ENCODE assay signal across 20 cellular contexts in the genomic region with DNA sequence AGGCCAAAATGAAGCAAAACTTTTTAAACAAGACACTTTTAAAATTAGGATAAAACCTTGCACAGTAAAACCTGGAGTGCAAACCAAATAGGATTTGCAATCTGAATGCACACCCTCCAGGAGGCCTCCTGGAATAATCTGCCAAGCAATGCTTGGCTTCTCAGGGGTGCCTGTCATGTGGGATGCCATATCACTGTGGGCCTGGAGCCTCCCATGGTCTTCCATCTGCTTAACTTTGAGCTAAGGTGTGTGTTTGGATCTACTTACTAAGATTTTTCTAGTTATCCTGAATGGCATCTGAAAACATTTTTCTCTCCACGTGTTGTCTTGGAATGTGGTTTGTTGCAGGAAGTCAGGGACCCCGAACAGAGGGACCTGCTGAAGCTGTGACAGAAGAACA. TPM values are rescaled to one million over a fixed set of nuclear protein-coding genes. Genes with fewer than 3 reads are reported as not detected.
A peak's percentile ranks its signal among the peaks of the same experiment; 100 is the strongest.
DNase-seq lines count a peak whose midpoint lies in the region; ATAC-seq and TF ChIP-seq lines count a peak whose summit lies in the region.
"Had no signal": no experiment of that assay in that cellular context is flagged by ENCODE, and none has a peak within 500 bp of the region (broad histone marks: within the 10 kb centered on the region; RNA-seq: fewer than 3 reads in every experiment).

No MANE protein-coding gene starts in this region.

- H3K4me3 ChIP-seq in thoracic aorta: no peak overlapping the region
- H3K4me3 ChIP-seq: BLaER1 had no signal

- in situ Hi-C loops in G401 (cut with HindIII; ENCODE audit: low sequenced_read_pairs): no loop called here

- no peaks in the 10 kb centered on the region for H3K9me3 ChIP-seq in thoracic aorta
- H3K9me3 ChIP-seq: BE2C had no signal

- H3K36me3 ChIP-seq in thoracic aorta: no peaks in the 10 kb centered on the region
- H3K36me3 ChIP-seq: BE2C, BLaER1 had no signal

- H3K4me1 ChIP-seq in thoracic aorta (ENCODE audit: control insufficient read depth in 1 of 2, low read depth in 2 of 2): peaks cover 8 to 71% of the 10 kb centered on the region in 2 donors
- H3K4me1 ChIP-seq: BE2C, BLaER1 had no signal

- peak overlapping the region; percentile 67 to 68 for H3K27ac ChIP-seq in thoracic aorta
- H3K27ac ChIP-seq: BLaER1 had no signal

- no peak for TF ChIP-seq CTCF in thoracic aorta (IDR thresholded peaks at IDR 0.05)

- ATAC-seq in thoracic aorta (ENCODE audit: insufficient number of reproducible peaks, low FRiP score, low read depth) (no peak), GM18858 (IDR thresholded peaks at IDR 0.05; ENCODE audit: unreplicated experiment) (no peak)

- DNase-seq in G401 (ENCODE audit: low spot score): peak; percentile 75
- DNase-seq in cerebellar cortex (ENCODE audit: low spot score): peak; percentile 66
- DNase-seq in thoracic aorta (ENCODE audit: low spot score): no peak
- DNase-seq in pons (ENCODE audit: low spot score): no peak
- DNase-seq in T1000 (lab: John Stamatoyannopoulos, UW): no peak
- DNase-seq: 8988T; BE2C; CD4-positive, alpha-beta memory T cell; CD4-positive, CD25-positive, alpha-beta regulatory T cell; CD8-positive, alpha-beta memory T cell; COR-L47; DMS 273 treated with DMSO at 0.1 percent for 48 hours; DMS153; DMS79; DND-41; EL; GF-D8 had no signal

- H3K27me3 ChIP-seq in thoracic aorta (replicated peaks; ENCODE audit: insufficient read depth): no peaks in the 10 kb centered on the region
- H3K27me3 ChIP-seq: BE2C, BLaER1 had no signal

RNA-seq across cellular contexts. Expression of a gene that starts 52.1 kb away (rescaled TPM):
- not detected in 2 replicates for total RNA-seq in G401 (2014; rRNA removed; shearing (Covaris generic))
- 10 to 100 TPM; 24.3 to 31.1 TPM for total RNA-seq in thoracic aorta
- total RNA-seq: CD4-positive, alpha-beta memory T cell; CD4-positive, CD25-positive, alpha-beta regulatory T cell; CD8-positive, alpha-beta memory T cell; Daoy had no signal

Comparison
In these comparisons a context has a peak if more than half of its experiments do, and no peak if none do; other contexts are left out.
1. DNase-seq: peak in G401 (single experiment) and cerebellar cortex (single experiment); none in thoracic aorta (single experiment), pons (single experiment) and T1000 (single experiment).
2. RNA of a gene that starts 52.1 kb away (total RNA-seq): 24.3 to 31.1 TPM in thoracic aorta; not detected in G401; every median in the first group is over 10 times any median in the second.